Comparison of ENCODE assay signal across 9 cellular contexts in genomic region chr16:74700206-74701040, GRCh38. TPM values are rescaled to one million over a fixed set of nuclear protein-coding genes. Genes with fewer than 3 reads are reported as not detected.
DNase-seq lines count a peak whose midpoint lies in the region; ATAC-seq, FAIRE-seq and TF ChIP-seq lines count a peak whose summit lies in the region.
"Had no signal": no experiment of that assay in that cellular context is flagged by ENCODE, and none has a peak within 500 bp of the region (broad histone marks: within the 10 kb centered on the region; RNA-seq: fewer than 3 reads in every experiment).

MLKL (minus strand) TSS chr16:74700862; CDS start chr16:74695757, 5,105 bp downstream.

- peak within 1 kb of the TSS; percentile 76 for H3K27ac ChIP-seq in CD4-positive, alpha-beta memory T cell (ENCODE audit: low read depth, low read length)
- peak within 1 kb of the TSS; percentile 87 to 90 for H3K27ac ChIP-seq in ascending aorta
- no peak within 1 kb of the TSS for H3K27ac ChIP-seq in iPS-20b (ENCODE audit: low read length)

- H3K27me3 ChIP-seq in CD4-positive, alpha-beta memory T cell (ENCODE audit: insufficient read depth, low read length), result no peaks in the 10 kb centered on the region
- H3K27me3 ChIP-seq in ascending aorta (no peaks in the 10 kb centered on the region), iPS-20b (ENCODE audit: insufficient read depth, low read length) (peaks cover 26% of the 10 kb centered on the region)

- H3K9ac ChIP-seq in iPS-20b (ENCODE audit: low read depth, low read length), result peak within 1 kb of the TSS; percentile 65

- H3K36me3 ChIP-seq in CD4-positive, alpha-beta memory T cell (ENCODE audit: insufficient read depth, low read length), result peaks cover under 1% of the 10 kb centered on the region
- H3K36me3 ChIP-seq in ascending aorta (peaks cover 0 to 1% of the 10 kb centered on the region in 2 donors), iPS-20b (ENCODE audit: insufficient read depth, low read depth, low read length) (no peaks in the 10 kb centered on the region)

- peak in 1 of 3 experiments; percentile 20 for TF ChIP-seq CTCF in ascending aorta (IDR thresholded peaks at IDR 0.05)

- intact Hi-C loops in CD4-positive, alpha-beta memory T cell (cut with micrococcal nuclease), result loop anchor here (1.0 kb wide), 2 partner anchors 9 to 33 kb away; no protein-coding TSS in a partner anchor
- intact Hi-C loops in ascending aorta (cut with DNase I), result loop anchor here (2.0 to 10.0 kb wide), 3 partner anchors 34 to 444 kb away; partner anchors contain the start of genes LDHD, RFWD3 and ZFP1

- no peaks in the 10 kb centered on the region for H3K9me3 ChIP-seq in CD4-positive, alpha-beta memory T cell (ENCODE audit: control insufficient read depth in 1 of 2, low read length in 2 of 2)
- H3K9me3 ChIP-seq in ascending aorta (no peaks in the 10 kb centered on the region), iPS-20b (ENCODE audit: insufficient read depth, low read depth, low read length) (no peaks in the 10 kb centered on the region)

- H3K9me3 Mint-ChIP-seq in CD4-positive, alpha-beta memory T cell, result no peaks in the 10 kb centered on the region
- H3K9me3 Mint-ChIP-seq in T-helper 1 cell treated with Interleukin-12 subunit alpha and Interleukin-12 subunit beta and Interleukin-4 antibody, amounts not matched to agents 30 μg/mL and 1 μg/mL, for 36 hours, result no peaks in the 10 kb centered on the region
- H3K9me3 Mint-ChIP-seq: neural crest cell had no signal

- H3K4me1 Mint-ChIP-seq in CD4-positive, alpha-beta memory T cell, result peaks cover 38 to 66% (median 52%) of the 10 kb centered on the region in 4 donors
- peaks cover 53% of the 10 kb centered on the region for H3K4me1 Mint-ChIP-seq in T-helper 1 cell treated with Interleukin-12 subunit alpha and Interleukin-12 subunit beta and Interleukin-4 antibody, amounts not matched to agents 30 μg/mL and 1 μg/mL, for 36 hours (ENCODE audit: low read depth)

- CTCF ChIA-PET in CD4-positive, alpha-beta memory T cell (lab: Charles Lee; ENCODE audit: partially characterized antibody), result interaction anchor here (0.6 to 8.2 kb wide), 9 partner anchors 11 to 765 kb away, joined by 3 to 70 read pairs (median 4); partner anchors contain the start of gene RFWD3

- H3K4me1 ChIP-seq in CD4-positive, alpha-beta memory T cell (ENCODE audit: insufficient read depth, low read length), result peaks cover 44% of the 10 kb centered on the region
- H3K4me1 ChIP-seq in ascending aorta (peaks cover 0 to 4% of the 10 kb centered on the region in 2 donors), iPS-20b (ENCODE audit: insufficient read depth, low read length) (no peaks in the 10 kb centered on the region)

- H3K4me3 Mint-ChIP-seq in CD4-positive, alpha-beta memory T cell, result peak within 1 kb of the TSS; percentile 94 to 100 (median 99)
- H3K4me3 Mint-ChIP-seq in T-helper 1 cell treated with Interleukin-12 subunit alpha and Interleukin-12 subunit beta and Interleukin-4 antibody, amounts not matched to agents 30 μg/mL and 1 μg/mL, for 36 hours, result peak within 1 kb of the TSS; percentile 97
- H3K4me3 Mint-ChIP-seq: neural crest cell had no signal

- no peaks in the 10 kb centered on the region for H3K27me3 Mint-ChIP-seq in CD4-positive, alpha-beta memory T cell
- no peaks in the 10 kb centered on the region for H3K27me3 Mint-ChIP-seq in T-helper 1 cell treated with Interleukin-12 subunit alpha and Interleukin-12 subunit beta and Interleukin-4 antibody, amounts not matched to agents 30 μg/mL and 1 μg/mL, for 36 hours (ENCODE audit: low read depth)

- peak; percentile 43 to 72 (median 44) for DNase-seq in CD4-positive, alpha-beta memory T cell
- DNase-seq in HTR-8/SVneo (ENCODE audit: insufficient read length, low spot score) (peak; percentile 64), ascending aorta (ENCODE audit: low spot score in 2 of 2) (peak in 1 of 2 donors; percentile 86)
- DNase-seq in stimulated activated CD4-positive, alpha-beta T cell treated with anti-CD3 and anti-CD28 coated beads, Interleukin-12 subunit alpha, Interleukin-12 subunit beta, amount 100 ng/mL, for 48 hours (ENCODE audit: low read depth in 2 of 3, low spot score in 1 of 3), result peak; percentile 32 to 43 (median 37)

- FAIRE-seq in HTR-8/SVneo (lab: Jason Lieb, UNC), result no peak

- peak within 1 kb of the TSS; percentile 93 to 99 (median 97) for H3K27ac Mint-ChIP-seq in CD4-positive, alpha-beta memory T cell
- H3K27ac Mint-ChIP-seq in T-helper 1 cell treated with Interleukin-12 subunit alpha and Interleukin-12 subunit beta and Interleukin-4 antibody, amounts not matched to agents 30 μg/mL and 1 μg/mL, for 36 hours, result peak within 1 kb of the TSS; percentile 97

- H3K4me3 ChIP-seq in CD4-positive, alpha-beta memory T cell (ENCODE audit: low read length in 2 of 2), result peak within 1 kb of the TSS; percentile 84 to 90
- H3K4me3 ChIP-seq in ascending aorta (peak within 1 kb of the TSS; percentile 70 to 93), iPS-20b (ENCODE audit: low read length) (peak within 1 kb of the TSS; percentile 69)

- ATAC-seq in GM19395 (IDR thresholded peaks at IDR 0.05; ENCODE audit: unreplicated experiment) (peak; percentile 51), HG03565 (IDR thresholded peaks at IDR 0.05; ENCODE audit: unreplicated experiment) (no peak)

- peaks cover 9 to 22% of the 10 kb centered on the region in 2 donors for H3K36me3 Mint-ChIP-seq in CD4-positive, alpha-beta memory T cell
- H3K36me3 Mint-ChIP-seq in T-helper 1 cell treated with Interleukin-12 subunit alpha and Interleukin-12 subunit beta and Interleukin-4 antibody, amounts not matched to agents 30 μg/mL and 1 μg/mL, for 36 hours (ENCODE audit: low read depth), result peaks cover 18% of the 10 kb centered on the region

- POLR2A ChIA-PET in CD4-positive, alpha-beta memory T cell (lab: Charles Lee; ENCODE audit: partially characterized antibody), result interaction anchor here (0.6 to 3.1 kb wide), 14 partner anchors 9 to 950 kb away, joined by 3 to 54 read pairs (median 6); partner anchors contain the start of genes CFDP1, FA2H, GLG1 and KARS1

RNA-seq across cellular contexts. Expression of gene MLKL, which starts in this region (rescaled TPM):
- total RNA-seq in CD4-positive, alpha-beta memory T cell, result 10 to 100 TPM; 37.5 to 40.6 TPM
- 10 to 100 TPM; 12.5 to 20.9 TPM for polyA plus RNA-seq in CD4-positive, alpha-beta memory T cell
- total RNA-seq in ascending aorta, result 4.0 TPM
- total RNA-seq: neural crest cell had no signal
